ENCODE assay signal across 18 cellular contexts in genomic region chr14:51022769-51023168, GRCh38.
DNase-seq lines count a peak whose midpoint lies in the region; ATAC-seq, FAIRE-seq and TF ChIP-seq lines count a peak whose summit lies in the region.
"Had no signal": no experiment of that assay in that cellular context is flagged by ENCODE, and none has a peak within 500 bp of the region (broad histone marks: within the 10 kb centered on the region; RNA-seq: fewer than 3 reads in every experiment).

No MANE protein-coding gene starts in this region.

- DNase-seq in COLO829 (ENCODE audit: low spot score) = peak; percentile 30
- no peak for DNase-seq in frontal cortex (ENCODE audit: low spot score in 2 of 2)
- DNase-seq in neural crest cell (ENCODE audit: low read depth, low spot score) = no peak
- peak in 28 of 49 donors; percentile 17 to 75 (median 45) for DNase-seq in substantia nigra (lab: John Stamatoyannopoulos, UW)
- no peak for DNase-seq in body of pancreas
- DNase-seq in NCI-H345 treated with DMSO at 0.1 percent for 48 hours (lab: John Stamatoyannopoulos, UW; ENCODE audit: unreplicated experiment) = no peak
- DNase-seq: CD4-positive, CD25-positive, alpha-beta regulatory T cell; GOT3; NCI-H2107; NCI-H345; NCI-H69; NK-92 treated with Interleukin-12 subunit alpha and Interleukin-12 subunit beta, amount 100 ng/mL, for 24 hours; OCI-M1 had no signal

- TF ChIP-seq CTCF in neural crest cell (conservative IDR thresholded peaks at IDR 0.05) = no peak
- no peak for TF ChIP-seq CTCF in body of pancreas (IDR thresholded peaks at IDR 0.05)

- H3K9me3 Mint-ChIP-seq in neural crest cell = no peaks in the 10 kb centered on the region
- H3K9me3 Mint-ChIP-seq in stimulated activated memory B cell treated with anti-CD40 and anti-IgM and Interleukin-4, amounts not matched to agents 10 μg/mL and 1 μg/mL and 100 μg/mL, for 72 hours = no peaks in the 10 kb centered on the region

- H3K36me3 ChIP-seq in body of pancreas (replicated peaks in 1 of 2; ENCODE audit: insufficient read depth in 1 of 2, low read depth in 2 of 2) = no peaks in the 10 kb centered on the region

- no peak for ATAC-seq in body of pancreas
- ATAC-seq in GM21528 (IDR thresholded peaks at IDR 0.05; ENCODE audit: low FRiP score, unreplicated experiment) = no peak
- no peak for ATAC-seq in stimulated activated memory B cell treated with anti-CD40 and anti-IgM and Interleukin-4, amounts not matched to agents 10 μg/mL and 1 μg/mL and 100 μg/mL, for 72 hours

- H3K36me3 Mint-ChIP-seq in neural crest cell (ENCODE audit: low read depth) = peaks cover 7% of the 10 kb centered on the region
- H3K36me3 Mint-ChIP-seq in stimulated activated memory B cell treated with anti-CD40 and anti-IgM and Interleukin-4, amounts not matched to agents 10 μg/mL and 1 μg/mL and 100 μg/mL, for 72 hours = peaks cover 6% of the 10 kb centered on the region
- H3K36me3 Mint-ChIP-seq: CD4-positive, CD25-positive, alpha-beta regulatory T cell had no signal

- no peaks in the 10 kb centered on the region for H3K27me3 Mint-ChIP-seq in neural crest cell (ENCODE audit: low read depth)
- H3K27me3 Mint-ChIP-seq in stimulated activated memory B cell treated with anti-CD40 and anti-IgM and Interleukin-4, amounts not matched to agents 10 μg/mL and 1 μg/mL and 100 μg/mL, for 72 hours = peaks cover 9% of the 10 kb centered on the region

- H3K4me1 Mint-ChIP-seq in neural crest cell = peaks cover 65% of the 10 kb centered on the region
- no peaks in the 10 kb centered on the region for H3K4me1 Mint-ChIP-seq in stimulated activated memory B cell treated with anti-CD40 and anti-IgM and Interleukin-4, amounts not matched to agents 10 μg/mL and 1 μg/mL and 100 μg/mL, for 72 hours
- H3K4me1 Mint-ChIP-seq: CD4-positive, CD25-positive, alpha-beta regulatory T cell had no signal

- H3K27ac Mint-ChIP-seq in neural crest cell (ENCODE audit: unreplicated experiment) = peak overlapping the region; percentile 74
- no peak overlapping the region for H3K27ac Mint-ChIP-seq in stimulated activated memory B cell treated with anti-CD40 and anti-IgM and Interleukin-4, amounts not matched to agents 10 μg/mL and 1 μg/mL and 100 μg/mL, for 72 hours
- H3K27ac Mint-ChIP-seq: CD4-positive, CD25-positive, alpha-beta regulatory T cell had no signal

- no peaks in the 10 kb centered on the region for H3K27me3 ChIP-seq in body of pancreas

- intact Hi-C loops in body of pancreas (cut with DNase I) = no loop called here

- peak; percentile 47 for FAIRE-seq in frontal cortex (lab: Jason Lieb, UNC)
- FAIRE-seq: A204.1 had no signal

- no peak for TF ChIP-seq POLR2A in body of pancreas (IDR thresholded peaks at IDR 0.05)

- WGBS in body of pancreas, 2 donors = 78 to 92% methylated on average over 4 of the region's 4 CpGs

- H3K4me3 Mint-ChIP-seq in neural crest cell = no peak overlapping the region
- H3K4me3 Mint-ChIP-seq in stimulated activated memory B cell treated with anti-CD40 and anti-IgM and Interleukin-4, amounts not matched to agents 10 μg/mL and 1 μg/mL and 100 μg/mL, for 72 hours = no peak overlapping the region
- H3K4me3 Mint-ChIP-seq: CD4-positive, CD25-positive, alpha-beta regulatory T cell had no signal

- H3K4me3 ChIP-seq in body of pancreas = no peak overlapping the region

- H3K27ac ChIP-seq in substantia nigra (ENCODE audit: low read depth, low read length, poor library complexity, severe bottlenecking) (peak overlapping the region; percentile 90), body of pancreas (no peak overlapping the region)
- H3K27ac ChIP-seq: HL-60, RWPE1 had no signal

- H3K9me3 ChIP-seq in body of pancreas = no peaks in the 10 kb centered on the region

- H3K4me1 ChIP-seq in body of pancreas = no peaks in the 10 kb centered on the region

Comparison
In these comparisons a context has a peak if more than half of its experiments do, and no peak if none do; other contexts are left out.
1. DNase-seq: peak in COLO829 (single experiment) and substantia nigra (28 of 49); none in frontal cortex (0 of 2), neural crest cell (single experiment), body of pancreas (0 of 4) and NCI-H345 treated with DMSO at 0.1 percent for 48 hours (single experiment).